Comparison of ENCODE assay signal across 32 cellular contexts in genomic region chr11:68289456-68289855, GRCh38.
"Had no signal": no experiment of that assay in that cellular context is flagged by ENCODE, and none has a peak within 500 bp of the region (broad histone marks: within the 10 kb centered on the region; RNA-seq: fewer than 3 reads in every experiment).

No MANE protein-coding gene starts in this region.

- ATAC-seq: activated naive CD4-positive, alpha-beta T cell treated with anti-CD3 and anti-CD28 coated beads, Interleukin-2, amount 50 U/mL, for 72 hours; activated naive CD8-positive, alpha-beta T cell treated with anti-CD3 and anti-CD28 coated beads, Interleukin-2, amount 50 U/mL, for 24 hours; activated T-cell treated with anti-CD3 and anti-CD28 coated beads, Interleukin-2, amount 50 U/mL, for 4 hours; activated T-cell treated with anti-CD3 and anti-CD28 coated beads, Interleukin-2, amount 50 U/mL, for 72 hours; activated T-helper 17 cell treated with anti-CD3 and anti-CD28 coated beads, Interleukin-2, amount 50 U/mL, for 72 hours; body of pancreas had no signal

- H3K4me3 ChIP-seq: adrenal gland, ascending aorta, body of pancreas, breast epithelium, cardiac muscle cell had no signal

- H3K27ac ChIP-seq: adrenal gland, ascending aorta, body of pancreas, brain microvascular endothelial cell, breast epithelium, cardiac muscle cell had no signal

- H3K27me3 ChIP-seq: adrenal gland, ascending aorta, body of pancreas, brain microvascular endothelial cell, breast epithelium, cardiac muscle cell had no signal

- DNase-seq: activated effector memory CD4-positive, alpha-beta T cell treated with Interleukin-2 at 50 U/mL for 16 hours; activated gamma-delta T cell; activated gamma-delta T cell treated with Interleukin-2 at 50 U/mL for 16 hours; activated naive CD4-positive, alpha-beta T cell; activated naive CD4-positive, alpha-beta T cell treated with anti-CD3 and anti-CD28 coated beads for 36 hours; activated naive CD4-positive, alpha-beta T cell treated with anti-CD3 and anti-CD28 coated beads, Interleukin-2, amount 10 ng/mL, durations not matched to agents 7 days and 5 days; activated naive CD4-positive, alpha-beta T cell treated with anti-CD3 and anti-CD28 coated beads, Interleukin-2, amount 50 U/mL, for 16 hours; activated naive CD4-positive, alpha-beta T cell treated with Interleukin-2 at 50 U/mL for 16 hours; activated naive CD8-positive, alpha-beta T cell treated with anti-CD3 and anti-CD28 coated beads for 36 hours; activated naive CD8-positive, alpha-beta T cell treated with anti-CD3 and anti-CD28 coated beads, Interleukin-2, amount 10 ng/mL, durations not matched to agents 7 days and 5 days; activated naive CD8-positive, alpha-beta T cell treated with anti-CD3 and anti-CD28 coated beads, Interleukin-2, amount 50 U/mL, for 24 hours; activated T-cell treated with anti-CD3 and anti-CD28 coated beads, Interleukin-2, amount 50 U/mL, for 24 hours; activated T-cell treated with anti-CD3 and anti-CD28 coated beads, Interleukin-2, amount 50 U/mL, for 4 hours; activated T-cell treated with anti-CD3 and anti-CD28 coated beads, Interleukin-2, amount 50 U/mL, for 48 hours; activated T-cell treated with anti-CD3 and anti-CD28 coated beads, Interleukin-2, amount 50 U/mL, for 72 hours; adrenal gland; amniotic stem cell; amygdala; anterior cingulate cortex; aorta; body of pancreas; brain microvascular endothelial cell; caudate nucleus; central memory CD4-positive, alpha-beta T cell; cerebellar nuclear complex had no signal

- H3K4me1 ChIP-seq: ascending aorta, body of pancreas, breast epithelium had no signal

- H3K36me3 ChIP-seq: adrenal gland, ascending aorta, brain microvascular endothelial cell, breast epithelium, cardiac muscle cell had no signal

- FAIRE-seq: astrocyte, bronchial epithelial cell had no signal

- H3K9me3 ChIP-seq: adrenal gland, ascending aorta, body of pancreas, breast epithelium had no signal
